8 cellular contexts compared by ENCODE assay signal in the genomic region with DNA sequence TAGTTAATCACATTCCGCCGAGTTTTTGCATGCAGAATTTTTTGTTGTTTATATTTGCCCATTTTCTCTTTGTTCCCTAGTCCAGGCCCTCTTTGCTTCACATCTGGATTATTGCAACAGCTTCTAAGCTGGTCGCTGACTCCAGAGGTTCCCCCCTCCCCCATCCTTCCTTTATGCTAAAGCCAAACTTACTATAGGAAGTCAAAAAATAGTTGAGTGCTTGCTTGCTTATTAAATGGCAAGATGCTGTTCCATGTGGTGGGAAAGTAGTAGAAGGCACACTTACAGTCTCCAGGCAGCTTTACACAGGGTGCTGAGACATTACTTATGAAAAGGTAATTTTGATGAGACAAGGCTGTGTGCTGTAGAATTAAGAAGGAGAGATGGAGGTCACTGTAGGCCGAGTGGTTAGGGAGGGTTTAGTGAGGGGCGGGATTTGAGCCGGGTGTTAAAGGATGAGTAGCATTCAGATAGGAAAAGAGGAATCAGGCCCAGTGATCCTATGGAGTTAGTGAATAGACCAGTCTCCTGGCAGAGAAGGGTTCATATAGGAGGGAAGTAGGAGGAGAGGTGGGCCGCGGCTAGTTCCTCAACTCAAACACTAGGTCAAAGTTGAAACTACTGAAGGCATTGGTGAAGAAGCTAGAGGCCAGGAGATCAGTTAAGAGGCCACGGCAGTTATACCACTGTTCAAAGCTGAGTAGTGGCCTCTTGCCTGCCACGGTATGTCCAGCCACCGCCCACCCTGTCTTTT. TPM values are rescaled to one million over a fixed set of nuclear protein-coding genes. Genes with fewer than 3 reads are reported as not detected.
DNase-seq lines count a peak whose midpoint lies in the region; ATAC-seq, FAIRE-seq and TF ChIP-seq lines count a peak whose summit lies in the region.

No MANE protein-coding gene starts in this region.

- H3K4me1 ChIP-seq in RWPE2 (ENCODE audit: insufficient read depth, poor library complexity, severe bottlenecking) (peaks cover 3% of the 10 kb centered on the region), ovary (ENCODE audit: insufficient read depth) (peaks cover 12% of the 10 kb centered on the region)

- ATAC-seq in RWPE2 (ENCODE audit: low read depth), result no peak
- ATAC-seq in HG03342 (IDR thresholded peaks at IDR 0.05; ENCODE audit: unreplicated experiment), result no peak

- H3K4me3 ChIP-seq in RWPE2 (ENCODE audit: severe bottlenecking) (peak overlapping the region; percentile 99), ovary (peak overlapping the region; percentile 77)

- DNase-seq in GM18507 (ENCODE audit: extremely low spot score, insufficient read length, low read depth) (no peak), RWPE2 (ENCODE audit: low spot score) (no peak), epithelial cell of prostate (ENCODE audit: low read depth, low spot score) (no peak), ovary (no peak), H4 (ENCODE audit: low spot score) (no peak), COLO829 (ENCODE audit: low spot score) (no peak), COR-L47 (lab: John Stamatoyannopoulos, UW) (no peak)

- intact Hi-C loops in ovary (cut with DNase I), result no loop called here

- TF ChIP-seq CTCF in RWPE2 (IDR thresholded peaks at IDR 0.05; ENCODE audit: poor library complexity, severe bottlenecking), result no peak
- TF ChIP-seq CTCF in ovary (IDR thresholded peaks at IDR 0.05), result no peak

- no peaks in the 10 kb centered on the region for H3K27me3 ChIP-seq in RWPE2 (ENCODE audit: insufficient read depth, poor library complexity, severe bottlenecking)
- H3K27me3 ChIP-seq in ovary, result no peaks in the 10 kb centered on the region

- H3K27ac ChIP-seq in RWPE2 (ENCODE audit: poor library complexity, severe bottlenecking) (peak overlapping the region; percentile 50), epithelial cell of prostate (peak overlapping the region; percentile 67), ovary (no peak overlapping the region)

- peak; percentile 35 for FAIRE-seq in GM18507 (lab: Jason Lieb, UNC)

- H3K9me3 ChIP-seq in RWPE2 (ENCODE audit: severe bottlenecking), result no peaks in the 10 kb centered on the region
- no peaks in the 10 kb centered on the region for H3K9me3 ChIP-seq in ovary

- WGBS in ovary, 3 donors, result 34 to 44% (median 40%) methylated on average over 11 of the region's 11 CpGs

- no peak for TF ChIP-seq EP300 in ovary (IDR thresholded peaks at IDR 0.05)

- no peak for TF ChIP-seq POLR2A in ovary (IDR thresholded peaks at IDR 0.05)

- H3K36me3 ChIP-seq in RWPE2 (ENCODE audit: low read depth), result peaks cover 34% of the 10 kb centered on the region
- H3K36me3 ChIP-seq in ovary, result no peaks in the 10 kb centered on the region

RNA-seq across cellular contexts. Expression of a gene that starts 1.4 kb away (rescaled TPM):
- total RNA-seq in ovary, result 10 to 100 TPM in 1 of 7 donors, 1 to 10 TPM in 6; 5.5 to 10.0 (median 9.0) TPM
- polyA plus RNA-seq in ovary, result 1 to 10 TPM; 3.4 to 5.3 TPM
- total RNA-seq in H4 (2014; rRNA removed; shearing (Covaris generic)), result 1.7 and 2.6 TPM in 2 replicates

RNA-seq across cellular contexts. Expression of a gene that starts 52.7 kb away (rescaled TPM):
- total RNA-seq in ovary, result 10 to 100 TPM in 1 of 7 donors, 1 to 10 TPM in 6; 3.2 to 13.1 (median 7.1) TPM
- 1 to 10 TPM; 2.3 to 6.6 TPM for polyA plus RNA-seq in ovary
- total RNA-seq in H4 (2014; rRNA removed; shearing (Covaris generic)), result 2.2 and 4.1 TPM in 2 replicates

RNA-seq across cellular contexts. Expression of a gene that starts 57.0 kb away (rescaled TPM):
- 10 to 100 TPM in 5 of 7 donors, 1 to 10 TPM in 2; 6.1 to 33.3 (median 17.1) TPM for total RNA-seq in ovary
- polyA plus RNA-seq in ovary, result 1 to 10 TPM; 5.0 to 7.3 TPM
- total RNA-seq in H4 (2014; rRNA removed; shearing (Covaris generic)), result 4.7 and 5.1 TPM in 2 replicates

Comparison
In these comparisons a context has a peak if more than half of its experiments do, and no peak if none do; other contexts are left out.
1. H3K27ac ChIP-seq: peak in RWPE2 (single experiment) and epithelial cell of prostate (single experiment); none in ovary (0 of 2).